Comparison of ENCODE assay signal across 25 cellular contexts in genomic region chr4:177902386-177902785, GRCh38.
"Had no signal": no experiment of that assay in that cellular context is flagged by ENCODE, and none has a peak within 500 bp of the region (broad histone marks: within the 10 kb centered on the region; RNA-seq: fewer than 3 reads in every experiment).

No MANE protein-coding gene starts in this region.

- H3K79me2 ChIP-seq: parathyroid adenoma had no signal

- DNase-seq: naive thymus-derived CD8-positive, alpha-beta T cell; nephron progenitor cell; nucleus accumbens; posterior cingulate gyrus; psoas muscle; right cardiac atrium; right lobe of liver; sigmoid colon; small intestine; stimulated activated CD4-positive, alpha-beta T cell treated with anti-CD3 and anti-CD28 coated beads, Interleukin-15, amount 100 ng/mL, for 24 hours; stimulated activated CD4-positive, alpha-beta T cell treated with anti-CD3 and anti-CD28 coated beads, Interleukin-2, amount 100 ng/mL, for 24 hours; stimulated activated CD4-positive, alpha-beta T cell treated with anti-CD3 and anti-CD28 coated beads, Interleukin-2, amount 100 ng/mL, for 48 hours; stimulated activated CD4-positive, alpha-beta T cell treated with anti-CD3 and anti-CD28 coated beads, Interleukin-4, amount 100 ng/mL, for 24 hours; stimulated activated naive B cell treated with anti-CD40 and anti-IgM and Interleukin-4, amounts not matched to agents 10 μg/mL and 1 μg/mL and 100 μg/mL, for 72 hours; stimulated activated naive CD4-positive, alpha-beta T cell treated with Interleukin-2 at 50 U/mL for 16 hours; stomach; tibial artery; transverse colon; upper lobe of right lung; uterus had no signal

- ATAC-seq: naive thymus-derived CD8-positive, alpha-beta T cell; natural killer cell treated with Interleukin-12 subunit alpha and Interleukin-12 subunit beta and Interleukin-15 and Interleukin-18, amount 100 ng/mL, for 72 hours; psoas muscle; right cardiac atrium; right lobe of liver; stimulated activated effector memory CD8-positive, alpha-beta T cell treated with anti-CD3 and anti-CD28 coated beads, Interleukin-12 subunit alpha, Interleukin-12 subunit beta, amount 100 ng/mL, for 72 hours; stimulated activated naive B cell treated with anti-CD40 and anti-IgM and Interleukin-4, amounts not matched to agents 10 μg/mL and 1 μg/mL and 100 μg/mL, for 72 hours; upper lobe of right lung had no signal

- FAIRE-seq: small intestine had no signal

- H3K36me3 ChIP-seq: neutrophil, right lobe of liver, sigmoid colon, stomach, thoracic aorta, tibial artery, transverse colon, upper lobe of right lung, uterus had no signal

- H3K27ac ChIP-seq: neutrophil, parathyroid adenoma, psoas muscle, right lobe of liver, sigmoid colon, stomach, thoracic aorta, tibial artery, transverse colon, upper lobe of right lung, uterus had no signal

- H3K4me3 ChIP-seq: psoas muscle, right lobe of liver, sigmoid colon, stomach, thoracic aorta, tibial artery, transverse colon, upper lobe of right lung, uterus had no signal

- H3K9ac ChIP-seq: parathyroid adenoma had no signal

- H3K9me3 ChIP-seq: neutrophil, sigmoid colon, thoracic aorta, transverse colon, uterus had no signal

- H3K4me1 ChIP-seq: parathyroid adenoma, psoas muscle, right lobe of liver, sigmoid colon, stomach, tibial artery, transverse colon, upper lobe of right lung, uterus had no signal

- H3K27me3 ChIP-seq: neutrophil, right lobe of liver, sigmoid colon, stomach, tibial artery, transverse colon, upper lobe of right lung, uterus had no signal

- H2AFZ ChIP-seq: parathyroid adenoma had no signal
